ENCODE assay signal across 5 cellular contexts in genomic region chr6:60333689-60334088, GRCh38.
DNase-seq lines count a peak whose midpoint lies in the region; ATAC-seq, FAIRE-seq and TF ChIP-seq lines count a peak whose summit lies in the region.
"Not testable (repeated sequence)": the region's sequence is repeated elsewhere in the genome, so short reads cannot be mapped to it uniquely, and the experiment has no call there.

No MANE protein-coding gene starts in this region.

- not testable (repeated sequence) for H3K27ac ChIP-seq in A549; IMR-90 (ENCODE audit: insufficient read depth, low read length); K562 (ENCODE audit: extremely low read depth, low read depth, low read length); H1 (ENCODE audit: low read depth, low read length); HepG2 (ENCODE audit: extremely low read length, insufficient read depth, low read length)

- not testable (repeated sequence) for H3K18ac ChIP-seq in IMR-90 (ENCODE audit: low read depth, low read length); H1 (ENCODE audit: extremely low read depth, low read length)

- H3K9ac ChIP-seq in IMR-90 (ENCODE audit: low read depth, low read length); K562 (ENCODE audit: insufficient read depth in 1 of 2, low read depth in 2 of 2, low read length in 2 of 2); H1 (replicated peaks in 1 of 4; ENCODE audit: extremely low read depth in 1 of 4, low read depth in 3 of 4, low read length in 3 of 4); HepG2 (ENCODE audit: insufficient read depth, low read depth, low read length): not testable (repeated sequence)

- H3K23me2 ChIP-seq in H1 (ENCODE audit: low read depth, low read length), result not testable (repeated sequence)

- TF ChIP-seq POLR2A in A549 (IDR thresholded peaks at IDR 0.05; ENCODE audit: low read length); IMR-90 (IDR thresholded peaks at IDR 0.05; ENCODE audit: low read depth, low read length); K562 (conservative IDR thresholded peaks at IDR 0.05); H1 (IDR thresholded peaks at IDR 0.05; ENCODE audit: control extremely low read depth in 1 of 2, low read depth in 2 of 2, low read length in 2 of 2); HepG2 (IDR thresholded peaks at IDR 0.05; ENCODE audit: insufficient read depth in 1 of 2, low read depth in 2 of 2, low read length in 2 of 2): not testable (repeated sequence)

- ATAC-seq in A549; IMR-90 (ENCODE audit: low read depth); K562; HepG2: not testable (repeated sequence)

- TF ChIP-seq EP300 in A549 (IDR thresholded peaks at IDR 0.05); K562 (IDR thresholded peaks at IDR 0.05; ENCODE audit: low read length); H1 (IDR thresholded peaks at IDR 0.05; ENCODE audit: borderline replicate concordance in 1 of 2, low read depth in 2 of 2, low read length in 2 of 2); HepG2 (IDR thresholded peaks at IDR 0.05; ENCODE audit: low read depth in 2 of 2, low read length in 2 of 2); HepG2 (CRISPR knock-in tag; IDR thresholded peaks at IDR 0.05; ENCODE audit: borderline replicate concordance): not testable (repeated sequence)

- not testable (repeated sequence) for H3K4me3 ChIP-seq in A549; IMR-90 (ENCODE audit: insufficient read depth, low read depth, low read length); K562; H1 (ENCODE audit: extremely low read depth in 1 of 4, insufficient read depth in 2 of 4, low read depth in 3 of 4, low read length in 4 of 4); HepG2 (replicated peaks in 1 of 3; ENCODE audit: insufficient read depth in 1 of 3, low read depth in 2 of 3, low read length in 3 of 3)

- not testable (repeated sequence) for H4K5ac ChIP-seq in IMR-90 (ENCODE audit: low read depth, low read length); H1 (ENCODE audit: insufficient read length, low read depth, low read length)

- CTCF ChIA-PET in A549 (lab: Yijun Ruan, JAX); IMR-90 (lab: Yijun Ruan, JAX); K562 (lab: Yijun Ruan, JAX; ENCODE audit: low intra/inter-chr PET ratio); H1 (lab: Charles Lee; ENCODE audit: partially characterized antibody); HepG2 (lab: Yijun Ruan, JAX; ENCODE audit: low intra/inter-chr PET ratio, low total read pairs): not testable (repeated sequence)

- not testable (repeated sequence) for H3K36me3 ChIP-seq in IMR-90 (ENCODE audit: control insufficient read depth, insufficient read depth, low read length); K562 (ENCODE audit: control insufficient read depth, insufficient read depth, low read length); H1 (ENCODE audit: control insufficient read depth in 2 of 4, insufficient read depth in 4 of 4, low read length in 3 of 4); HepG2 (replicated peaks in 1 of 2; ENCODE audit: control insufficient read depth in 1 of 2, insufficient read depth in 2 of 2, low read length in 2 of 2)

- TF ChIP-seq CTCF in A549 (IDR thresholded peaks at IDR 0.05); IMR-90 (conservative IDR thresholded peaks at IDR 0.05; ENCODE audit: low read depth, low read length); K562 (IDR thresholded peaks at IDR 0.05 in 2 of 3, conservative IDR thresholded peaks at IDR 0.05 in 1 of 3; ENCODE audit: insufficient read depth in 2 of 3, low read depth in 1 of 3, low read length in 3 of 3); H1 (IDR thresholded peaks at IDR 0.05; ENCODE audit: control extremely low read depth in 1 of 3, insufficient read depth in 1 of 3, low read depth in 1 of 3, low read length in 3 of 3); HepG2 (CRISPR knock-in tag; IDR thresholded peaks at IDR 0.05): not testable (repeated sequence)

- H2BK15ac ChIP-seq in IMR-90 (ENCODE audit: low read depth, low read length); H1 (ENCODE audit: low read length): not testable (repeated sequence)

- H2AFZ ChIP-seq in IMR-90 (replicated peaks; ENCODE audit: low read length, poor library complexity); K562 (ENCODE audit: low read depth, low read length); H1 (ENCODE audit: low read length); HepG2 (ENCODE audit: low read length): not testable (repeated sequence)

- not testable (repeated sequence) for H3K23ac ChIP-seq in IMR-90 (ENCODE audit: low read depth, low read length); H1 (ENCODE audit: insufficient read length)

- not testable (repeated sequence) for H3K56ac ChIP-seq in IMR-90 (ENCODE audit: extremely low read depth, insufficient read depth, low read length); H1 (replicated peaks; ENCODE audit: insufficient read length, low read depth, low read length)

- not testable (repeated sequence) for BruUV-seq in IMR-90 (replicated peaks; lab: Mats Ljungman, UMichigan); K562 (replicated peaks; lab: Mats Ljungman, UMichigan); HepG2 (replicated peaks; lab: Mats Ljungman, UMichigan)

- H3K79me1 ChIP-seq in IMR-90 (ENCODE audit: low read depth in 1 of 2, low read length in 2 of 2); H1 (ENCODE audit: low read depth, low read length): not testable (repeated sequence)

- not testable (repeated sequence) for H4K20me1 ChIP-seq in IMR-90 (ENCODE audit: insufficient read depth, low read length); K562 (replicated peaks; ENCODE audit: control insufficient read depth, insufficient read depth, low read length); H1 (replicated peaks in 1 of 2; ENCODE audit: control insufficient read depth in 1 of 2, insufficient read depth in 2 of 2, low read length in 2 of 2); HepG2 (ENCODE audit: insufficient read depth, low read length)

- not testable (repeated sequence) for H2BK5ac ChIP-seq in IMR-90 (ENCODE audit: low read depth, low read length, poor library complexity, severe bottlenecking); H1 (ENCODE audit: low read depth, low read length)

- not testable (repeated sequence) for H3K14ac ChIP-seq in IMR-90 (replicated peaks; ENCODE audit: low read depth, low read length); H1 (ENCODE audit: insufficient read length)

- not testable (repeated sequence) for H2AK5ac ChIP-seq in IMR-90 (ENCODE audit: low read depth, low read length); H1 (ENCODE audit: low read depth, low read length)

- not testable (repeated sequence) for H3K9me1 ChIP-seq in IMR-90 (ENCODE audit: insufficient read depth, low read length); K562 (ENCODE audit: control insufficient read depth, insufficient read depth, low read length)

- in situ Hi-C loops in IMR-90 (cut with MboI; ENCODE audit: low sequenced_read_pairs); K562 (cut with MboI); HepG2 (cut with HindIII; ENCODE audit: extremely low pct_ligation_motif_present, low pct_unique_long_range_greater_than_20kb): not testable (repeated sequence)

- not testable (repeated sequence) for H3K4me2 ChIP-seq in A549; IMR-90 (ENCODE audit: low read depth, low read length); K562 (ENCODE audit: insufficient read depth, low read length); H1 (ENCODE audit: insufficient read depth in 1 of 2, low read depth in 2 of 2, low read length in 2 of 2); HepG2 (ENCODE audit: low read depth, low read length)

- intact Hi-C loops in IMR-90 (cut with micrococcal nuclease); K562 (cut with micrococcal nuclease); HepG2 (cut with micrococcal nuclease; ENCODE audit: unreplicated experiment): not testable (repeated sequence)

- not testable (repeated sequence) for H4K91ac ChIP-seq in IMR-90 (ENCODE audit: insufficient read depth, low read depth, low read length); H1 (replicated peaks; ENCODE audit: insufficient read length, low read length)

- H2AK9ac ChIP-seq in IMR-90 (replicated peaks; ENCODE audit: low read depth, low read length, poor library complexity), result not testable (repeated sequence)

- H3K27me3 ChIP-seq in IMR-90 (ENCODE audit: control insufficient read depth, insufficient read depth, low read length); K562 (ENCODE audit: control insufficient read depth in 2 of 2, insufficient read depth in 2 of 2, low read length in 2 of 2); H1 (replicated peaks in 1 of 4; ENCODE audit: control insufficient read depth in 3 of 4, extremely low read depth in 1 of 4, insufficient read depth in 3 of 4, low read length in 3 of 4); HepG2 (ENCODE audit: control insufficient read depth in 1 of 2, insufficient read depth in 2 of 2, low read length in 2 of 2): not testable (repeated sequence)

- not testable (repeated sequence) for H3K4me1 ChIP-seq in A549; IMR-90 (ENCODE audit: control insufficient read depth, insufficient read depth, low read length); K562 (replicated peaks in 1 of 2; ENCODE audit: control insufficient read depth in 2 of 2, insufficient read depth in 2 of 2, low read length in 2 of 2); H1 (replicated peaks in 1 of 4; ENCODE audit: control insufficient read depth in 3 of 4, insufficient read depth in 4 of 4, low read length in 3 of 4); HepG2 (ENCODE audit: insufficient read depth, low read length)

- not testable (repeated sequence) for H3K79me2 ChIP-seq in K562 (ENCODE audit: control insufficient read depth, insufficient read depth, low read length); H1 (ENCODE audit: control insufficient read depth in 1 of 2, insufficient read depth in 2 of 2, low read length in 2 of 2); HepG2 (ENCODE audit: insufficient read depth, low read length)

- not testable (repeated sequence) for H2BK120ac ChIP-seq in IMR-90 (ENCODE audit: low read depth, low read length); H1 (replicated peaks; ENCODE audit: low read depth, low read length)

- POLR2A ChIA-PET in A549 (lab: Yijun Ruan, JAX); IMR-90 (lab: Charles Lee; ENCODE audit: unreplicated experiment); K562 (lab: Yijun Ruan, JAX); H1 (lab: Charles Lee; ENCODE audit: partially characterized antibody); HepG2 (lab: Yijun Ruan, JAX): not testable (repeated sequence)

- not testable (repeated sequence) for H4K8ac ChIP-seq in IMR-90 (ENCODE audit: low read depth in 2 of 2, low read length in 2 of 2); H1 (ENCODE audit: extremely low read depth, insufficient read depth, low read length)

- dilution Hi-C loops in IMR-90 (cut with HindIII; ENCODE audit: low sequenced_read_pairs, unreplicated experiment), result not testable (repeated sequence)

- H3K9me3 ChIP-seq in A549; IMR-90 (ENCODE audit: control insufficient read depth, insufficient read depth, low read length); K562 (replicated peaks; ENCODE audit: control insufficient read depth, insufficient read depth, low read depth, low read length); H1 (ENCODE audit: insufficient read depth in 2 of 2, low read depth in 1 of 2, low read length in 1 of 2): not testable (repeated sequence)
- peaks cover 58% of the 10 kb centered on the region for H3K9me3 ChIP-seq in HepG2 (ENCODE audit: low read length)

- not testable (repeated sequence) for TF ChIP-seq RAD21 in A549 (conservative IDR thresholded peaks at IDR 0.05 in 1 of 2, IDR thresholded peaks at IDR 0.05 in 1 of 2); IMR-90 (IDR thresholded peaks at IDR 0.05; ENCODE audit: low read length); K562 (CRISPR knock-in tag; conservative IDR thresholded peaks at IDR 0.05 in 1 of 2, IDR thresholded peaks at IDR 0.05 in 1 of 2); H1 (IDR thresholded peaks at IDR 0.05 in 1 of 2, conservative IDR thresholded peaks at IDR 0.05 in 1 of 2; ENCODE audit: low read depth in 2 of 2, low read length in 2 of 2); HepG2 (CRISPR knock-in tag; IDR thresholded peaks at IDR 0.05)

- H2BK12ac ChIP-seq in H1 (ENCODE audit: low read depth, low read length), result not testable (repeated sequence)

- H3K4ac ChIP-seq in IMR-90 (ENCODE audit: low read depth, low read length); H1 (replicated peaks; ENCODE audit: insufficient read length, low read depth, low read length): not testable (repeated sequence)

- FAIRE-seq in A549 (lab: Jason Lieb, UNC); K562 (lab: Jason Lieb, UNC); H1 (lab: Jason Lieb, UNC); HepG2 (lab: Jason Lieb, UNC): not testable (repeated sequence)

- DNase-seq in A549 (ENCODE audit: low read depth in 1 of 2, low spot score in 1 of 2); IMR-90; K562 (ENCODE audit: extremely low read depth in 1 of 4, low spot score in 3 of 4); H1 (ENCODE audit: low read depth in 1 of 2, low spot score in 2 of 2); HepG2 (ENCODE audit: low spot score): not testable (repeated sequence)

- not testable (repeated sequence) for H2BK20ac ChIP-seq in IMR-90 (ENCODE audit: low read depth, low read length); H1 (ENCODE audit: low read length)

- WGBS in A549 (ENCODE audit: missing lambda C conversion rate), result 4% methylated on average over 3 of the region's 3 CpGs
- WGBS in IMR-90 (ENCODE audit: extremely low coverage in 2 of 2, insufficient read length in 1 of 2), 2 experiments, result no CpG with 5 or more reads among the region's 3 CpGs
- 0% methylated on average over 3 of the region's 3 CpGs for WGBS in K562 (ENCODE audit: insufficient coverage, low coverage, missing lambda C conversion rate)
- 87% methylated on average over 3 of the region's 3 CpGs; no CpG with 5 or more reads in 1 of the 2 experiments for WGBS in H1 (ENCODE audit: extremely low coverage in 1 of 2, insufficient coverage in 1 of 2, insufficient read length in 1 of 2, insufficient replicate concordance in 2 of 2, low coverage in 1 of 2, low lambda C conversion rate in 2 of 2, missing lambda C conversion rate in 1 of 2), 2 experiments
- WGBS in HepG2 (ENCODE audit: low lambda C conversion rate), result 2% methylated on average over 3 of the region's 3 CpGs
